In genomic region chrX:2404816-2405215, GRCh38 we compare ENCODE assay signal across 18 cellular contexts.
A peak's percentile ranks its signal among the peaks of the same experiment; 100 is the strongest.
DNase-seq lines count a peak whose midpoint lies in the region; ATAC-seq, FAIRE-seq and TF ChIP-seq lines count a peak whose summit lies in the region.
"Had no signal": no experiment of that assay in that cellular context is flagged by ENCODE, and none has a peak within 500 bp of the region (broad histone marks: within the 10 kb centered on the region; RNA-seq: fewer than 3 reads in every experiment).

No MANE protein-coding gene starts in this region.

- H3K27ac Mint-ChIP-seq in chondrocyte (ENCODE audit: unreplicated experiment) (peak overlapping the region; percentile 17), nephron (peak overlapping the region; percentile 21 to 54 (median 48))
- H3K27ac Mint-ChIP-seq in activated T-helper 17 cell treated with anti-CD3 and anti-CD28 coated beads, Interleukin-2, amount 50 U/mL, for 72 hours, result no peak overlapping the region
- H3K27ac Mint-ChIP-seq: CD4-positive, alpha-beta T cell; IgD-negative memory B cell had no signal

- no peak for FAIRE-seq in RCC 7860 (lab: Jason Lieb, UNC)

- H3K27me3 Mint-ChIP-seq in chondrocyte (ENCODE audit: low read depth) (no peaks in the 10 kb centered on the region), nephron (ENCODE audit: low read depth) (no peaks in the 10 kb centered on the region)
- no peaks in the 10 kb centered on the region for H3K27me3 Mint-ChIP-seq in activated T-helper 17 cell treated with anti-CD3 and anti-CD28 coated beads, Interleukin-2, amount 50 U/mL, for 72 hours
- H3K27me3 Mint-ChIP-seq: CD4-positive, alpha-beta T cell; IgD-negative memory B cell had no signal

- H3K4me3 Mint-ChIP-seq in chondrocyte (ENCODE audit: unreplicated experiment), result no peak overlapping the region
- no peak overlapping the region for H3K4me3 Mint-ChIP-seq in nephron
- H3K4me3 Mint-ChIP-seq in activated T-helper 17 cell treated with anti-CD3 and anti-CD28 coated beads, Interleukin-2, amount 50 U/mL, for 72 hours, result no peak overlapping the region
- H3K4me3 Mint-ChIP-seq: CD4-positive, alpha-beta T cell; IgD-negative memory B cell had no signal

- no peaks in the 10 kb centered on the region for H3K27me3 ChIP-seq in HAP-1 (ENCODE audit: low read depth)

- H3K4me3 ChIP-seq in HAP-1, result no peak overlapping the region

- H3K9me3 Mint-ChIP-seq in chondrocyte (ENCODE audit: low read depth) (peaks cover 8% of the 10 kb centered on the region), nephron (peaks cover 9% of the 10 kb centered on the region)
- no peaks in the 10 kb centered on the region for H3K9me3 Mint-ChIP-seq in activated T-helper 17 cell treated with anti-CD3 and anti-CD28 coated beads, Interleukin-2, amount 50 U/mL, for 72 hours
- H3K9me3 Mint-ChIP-seq: CD4-positive, alpha-beta T cell had no signal

- ATAC-seq in GM21825 (IDR thresholded peaks at IDR 0.05; ENCODE audit: unreplicated experiment), result no peak
- no peak for ATAC-seq in activated T-helper 17 cell treated with anti-CD3 and anti-CD28 coated beads, Interleukin-2, amount 50 U/mL, for 72 hours (replicated peaks)
- ATAC-seq: Panc1 had no signal

- H3K36me3 Mint-ChIP-seq in chondrocyte (ENCODE audit: low read depth) (peaks cover 22% of the 10 kb centered on the region), nephron (ENCODE audit: low read depth) (peaks cover 52% of the 10 kb centered on the region)
- peaks cover 65% of the 10 kb centered on the region for H3K36me3 Mint-ChIP-seq in activated T-helper 17 cell treated with anti-CD3 and anti-CD28 coated beads, Interleukin-2, amount 50 U/mL, for 72 hours (ENCODE audit: low read depth)

- DNase-seq in HAP-1 (ENCODE audit: low spot score in 2 of 2) (peak; percentile 65 to 79), chondrocyte (ENCODE audit: low spot score) (no peak), retina (peak; percentile 22), RCC 7860 (ENCODE audit: low spot score) (no peak)
- DNase-seq: CD4-positive, alpha-beta T cell; DMS53; Kasumi-1; NCI-H1105; NCI-H1694; NCI-H2107; NCI-H226; NCI-H524 treated with DMSO at 0.1 percent for 48 hours; Right ventricle myocardium superior had no signal

- H3K4me1 Mint-ChIP-seq in chondrocyte (ENCODE audit: low read depth) (peaks cover 14% of the 10 kb centered on the region), nephron (peaks cover 7% of the 10 kb centered on the region)
- no peaks in the 10 kb centered on the region for H3K4me1 Mint-ChIP-seq in activated T-helper 17 cell treated with anti-CD3 and anti-CD28 coated beads, Interleukin-2, amount 50 U/mL, for 72 hours
- H3K4me1 Mint-ChIP-seq: IgD-negative memory B cell had no signal

- TF ChIP-seq CTCF in chondrocyte (IDR thresholded peaks at IDR 0.05) (no peak), nephron (IDR thresholded peaks at IDR 0.05; ENCODE audit: unreplicated experiment in 3 of 3) (no peak)

- H3K36me3 ChIP-seq in HAP-1 (replicated peaks), result peaks cover 9% of the 10 kb centered on the region

- no peaks in the 10 kb centered on the region for H3K9me3 ChIP-seq in HAP-1

- in situ Hi-C loops in HAP-1 (cut with MboI; ENCODE audit: low sequenced_read_pairs), result no loop called here

- H3K4me1 ChIP-seq in HAP-1, result peaks cover 22% of the 10 kb centered on the region

Comparison
In these comparisons a context has a peak if more than half of its experiments do, and no peak if none do; other contexts are left out.
1. DNase-seq: peak in HAP-1 (2 of 2) and retina (single experiment); none in chondrocyte (single experiment) and RCC 7860 (single experiment).